Comparison of ENCODE assay signal across 8 cellular contexts in genomic region chr13:25037057-25037813, GRCh38. TPM values are rescaled to one million over a fixed set of nuclear protein-coding genes. Genes with fewer than 3 reads are reported as not detected.
DNase-seq lines count a peak whose midpoint lies in the region; ATAC-seq and TF ChIP-seq lines count a peak whose summit lies in the region.

No MANE protein-coding gene starts in this region.

- no peak overlapping the region for H3K9ac ChIP-seq in KMS-11

- H3K4me1 ChIP-seq in KMS-11 (ENCODE audit: low read depth, poor library complexity, severe bottlenecking) (peaks cover 7% of the 10 kb centered on the region), SJSA1 (replicated peaks) (no peaks in the 10 kb centered on the region), body of pancreas (no peaks in the 10 kb centered on the region)

- no peaks in the 10 kb centered on the region for H3K9me3 ChIP-seq in SJSA1 (replicated peaks)
- no peaks in the 10 kb centered on the region for H3K9me3 ChIP-seq in body of pancreas

- H3K79me2 ChIP-seq in KMS-11 (ENCODE audit: insufficient read depth, low read depth) = no peaks in the 10 kb centered on the region

- H3K4me2 ChIP-seq in KMS-11 = no peak overlapping the region

- peak; percentile 65 for ATAC-seq in GM18498 (IDR thresholded peaks at IDR 0.05; ENCODE audit: unreplicated experiment)
- peak; percentile 69 for ATAC-seq in body of pancreas
- no peak for ATAC-seq in HG02885 (IDR thresholded peaks at IDR 0.05; ENCODE audit: poor library complexity, unreplicated experiment)

- intact Hi-C loops in body of pancreas (cut with DNase I) = no loop called here

- 28 to 32% methylated on average over 12 of the region's 12 CpGs for WGBS in body of pancreas, 2 donors

- no peak overlapping the region for H3K4me3 ChIP-seq in AG10803 (ENCODE audit: low read length)
- no peak overlapping the region for H3K4me3 ChIP-seq in KMS-11 (IDR thresholded peaks at IDR 0.05; ENCODE audit: insufficient read depth, low read depth, low read length)
- no peak overlapping the region for H3K4me3 ChIP-seq in SJSA1
- H3K4me3 ChIP-seq in body of pancreas = no peak overlapping the region

- H3K36me3 ChIP-seq in KMS-11 (ENCODE audit: insufficient read depth) (no peaks in the 10 kb centered on the region), SJSA1 (no peaks in the 10 kb centered on the region), body of pancreas (replicated peaks in 1 of 2; ENCODE audit: insufficient read depth in 1 of 2, low read depth in 2 of 2) (no peaks in the 10 kb centered on the region)

- H4K20me1 ChIP-seq in KMS-11 (ENCODE audit: insufficient read depth) = no peaks in the 10 kb centered on the region

- H3K27me3 ChIP-seq in KMS-11 (ENCODE audit: insufficient read depth, low read depth) = no peaks in the 10 kb centered on the region
- no peaks in the 10 kb centered on the region for H3K27me3 ChIP-seq in SJSA1 (replicated peaks)
- no peaks in the 10 kb centered on the region for H3K27me3 ChIP-seq in body of pancreas

- TF ChIP-seq POLR2A in body of pancreas (IDR thresholded peaks at IDR 0.05) = no peak

- H2AFZ ChIP-seq in KMS-11 (ENCODE audit: low read depth) = peak overlapping the region; percentile 47; the same call in 1 of the 2 replicates

- peak; percentile 66 for DNase-seq in AG10803 (ENCODE audit: low read depth)
- peak; percentile 23 to 48 for DNase-seq in SJSA1 (ENCODE audit: low read depth in 1 of 2, low spot score in 2 of 2)
- DNase-seq in body of pancreas = peak; percentile 46 to 71 (median 63)
- peak; percentile 58 for DNase-seq in iPS-NIHi11 (ENCODE audit: low spot score)
- peak; percentile 18 for DNase-seq in stimulated activated CD4-positive, alpha-beta T cell treated with anti-CD3 and anti-CD28 coated beads, Interleukin-12 subunit alpha, Interleukin-12 subunit beta, amount 100 ng/mL, for 4 hours

- H3K27ac ChIP-seq in KMS-11 (no peak overlapping the region), SJSA1 (no peak overlapping the region), body of pancreas (no peak overlapping the region)

- peak; percentile 85 for TF ChIP-seq CTCF in AG10803 (conservative IDR thresholded peaks at IDR 0.05; ENCODE audit: low read length)
- TF ChIP-seq CTCF in KMS-11 (conservative IDR thresholded peaks at IDR 0.05; ENCODE audit: low read depth, low read length) = peak; percentile 68
- TF ChIP-seq CTCF in body of pancreas (IDR thresholded peaks at IDR 0.05) = peak; percentile 57 to 78 (median 70)

RNA-seq across cellular contexts. Expression of gene PABPC3, which starts 58.7 kb away (rescaled TPM):
- total RNA-seq in SJSA1 (2014; rRNA removed; shearing (Covaris generic)) = 0.06 and 0.08 TPM in 2 replicates
- total RNA-seq in body of pancreas = not detected
